20 cellular contexts compared by ENCODE assay signal in genomic region chr5:107516452-107517184, GRCh38.
A peak's percentile ranks its signal among the peaks of the same experiment; 100 is the strongest.
DNase-seq lines count a peak whose midpoint lies in the region; FAIRE-seq and TF ChIP-seq lines count a peak whose summit lies in the region.
"Had no signal": no experiment of that assay in that cellular context is flagged by ENCODE, and none has a peak within 500 bp of the region (broad histone marks: within the 10 kb centered on the region; RNA-seq: fewer than 3 reads in every experiment).

No MANE protein-coding gene starts in this region.

- H3F3A ChIP-seq in SK-N-SH (replicated peaks; ENCODE audit: insufficient read depth) (no peaks in the 10 kb centered on the region), PC-9 (ENCODE audit: insufficient read depth, low read depth) (peaks cover 11% of the 10 kb centered on the region; the same call in 1 of the 2 replicates)

- H3K4me2 ChIP-seq in SK-N-SH: no peak overlapping the region
- H3K4me2 ChIP-seq in PC-9: no peak overlapping the region
- H3K4me2 ChIP-seq: KMS-11, neural progenitor cell had no signal

- H3K9me3 ChIP-seq in SK-N-SH (no peaks in the 10 kb centered on the region), PC-9 (ENCODE audit: insufficient read depth, low read depth) (no peaks in the 10 kb centered on the region)
- H3K9me3 ChIP-seq: gastrocnemius medialis, HAP-1, right atrium auricular region, suprapubic skin had no signal

- peak overlapping the region in 1 of 2 experiments; percentile 60; a peak in 2 of 4 replicates for H3K27ac ChIP-seq in SK-N-SH (ENCODE audit: low read depth in 2 of 2, low read length in 1 of 2)
- H3K27ac ChIP-seq in PC-9: no peak overlapping the region
- H3K27ac ChIP-seq: gastrocnemius medialis, KMS-11, neural progenitor cell, right atrium auricular region, suprapubic skin had no signal

- no peak overlapping the region for H3K9ac ChIP-seq in SK-N-SH
- H3K9ac ChIP-seq: KMS-11, neural progenitor cell had no signal

- peak in 1 of 2 experiments; percentile 89; a peak in 2 of 4 replicates for TF ChIP-seq EP300 in SK-N-SH (IDR thresholded peaks at IDR 0.05; ENCODE audit: borderline replicate concordance in 1 of 2, low read depth in 1 of 2, low read length in 1 of 2)

- POLR2A ChIA-PET in SK-N-SH (lab: Yijun Ruan, JAX): interaction anchor here (1.8 kb wide), 1 partner anchor 14 kb away, joined by 7 read pairs; no protein-coding TSS in a partner anchor
- POLR2A ChIA-PET in PC-9 (lab: Charles Lee; ENCODE audit: unreplicated experiment): interaction anchor here (0.6 kb wide), 1 partner anchor 304 kb away, joined by 6 read pairs; no protein-coding TSS in a partner anchor

- no peak for TF ChIP-seq CTCF in SK-N-SH (IDR thresholded peaks at IDR 0.05)
- no peak for TF ChIP-seq CTCF in fibroblast of villous mesenchyme (IDR thresholded peaks at IDR 0.05; ENCODE audit: insufficient read depth, low read depth, low read length)
- no peak for TF ChIP-seq CTCF in PC-9 (conservative IDR thresholded peaks at IDR 0.05)

- FAIRE-seq in GM12892 (lab: Jason Lieb, UNC): no peak
- FAIRE-seq: bronchial epithelial cell, D721Med had no signal

- no peak for TF ChIP-seq RAD21 in SK-N-SH (IDR thresholded peaks at IDR 0.05; ENCODE audit: low read length)

- no peak for TF ChIP-seq POLR2A in GM12892 (IDR thresholded peaks at IDR 0.05; ENCODE audit: low read depth, low read length)

- H3K4me3 ChIP-seq in SK-N-SH (ENCODE audit: low read depth in 2 of 2, low read length in 1 of 2): no peak overlapping the region
- H3K4me3 ChIP-seq in fibroblast of villous mesenchyme (ENCODE audit: low read depth, low read length): no peak overlapping the region
- no peak overlapping the region for H3K4me3 ChIP-seq in PC-9
- H3K4me3 ChIP-seq: gastrocnemius medialis, HAP-1, neural progenitor cell, right atrium auricular region, suprapubic skin had no signal

- CTCF ChIA-PET in SK-N-SH (lab: Yijun Ruan, JAX) (interaction anchor here (4.3 kb wide), 1 partner anchor 13 kb away, joined by 20 read pairs; no protein-coding TSS in a partner anchor), PC-9 (lab: Charles Lee) (no interaction called here)

- H3K4me1 ChIP-seq in SK-N-SH (ENCODE audit: control insufficient read depth in 1 of 2, insufficient read depth in 2 of 2, low read depth in 1 of 2, low read length in 1 of 2) (peaks cover 0 to 49% of the 10 kb centered on the region in 2 experiments; a peak in 2 of 4 replicates), PC-9 (replicated peaks; ENCODE audit: insufficient read depth) (no peaks in the 10 kb centered on the region)
- H3K4me1 ChIP-seq: gastrocnemius medialis had no signal

- DNase-seq in AG08395 (ENCODE audit: low spot score) (peak; percentile 36), H4 (ENCODE audit: low spot score) (peak; percentile 27), SK-N-SH (no peak), fibroblast of villous mesenchyme (ENCODE audit: low read depth) (peak; percentile 93), kidney glomerular epithelial cell (lab: John Stamatoyannopoulos, UW) (no peak), GM12892 (ENCODE audit: insufficient read length) (no peak), RKO (ENCODE audit: low spot score) (no peak), PC-9 (no peak)
- DNase-seq: ACHN; activated naive CD4-positive, alpha-beta T cell; gastrocnemius medialis; NCI-H1436; T-cell had no signal

- H3K36me3 ChIP-seq in SK-N-SH (replicated peaks in 1 of 2; ENCODE audit: control insufficient read depth in 1 of 2, insufficient read depth in 2 of 2, low read length in 1 of 2): no peaks in the 10 kb centered on the region
- H3K36me3 ChIP-seq in PC-9 (ENCODE audit: low read depth): no peaks in the 10 kb centered on the region
- H3K36me3 ChIP-seq: gastrocnemius medialis, HAP-1, right atrium auricular region, suprapubic skin had no signal

- H4K20me1 ChIP-seq in SK-N-SH (ENCODE audit: insufficient read depth) (no peaks in the 10 kb centered on the region), PC-9 (ENCODE audit: insufficient read depth) (no peaks in the 10 kb centered on the region)

- H3K27me3 ChIP-seq in SK-N-SH (ENCODE audit: insufficient read depth) (no peaks in the 10 kb centered on the region), PC-9 (ENCODE audit: insufficient read depth, low read depth) (no peaks in the 10 kb centered on the region)
- H3K27me3 ChIP-seq: gastrocnemius medialis, neural progenitor cell, right atrium auricular region, suprapubic skin had no signal

- H2AFZ ChIP-seq in SK-N-SH (ENCODE audit: low read depth) (no peak overlapping the region), PC-9 (no peak overlapping the region)
- H2AFZ ChIP-seq: neural progenitor cell had no signal

- H3K9me2 ChIP-seq in SK-N-SH: no peaks in the 10 kb centered on the region
- H3K9me2 ChIP-seq in PC-9 (ENCODE audit: insufficient read depth): no peaks in the 10 kb centered on the region

- no peaks in the 10 kb centered on the region for H3K79me2 ChIP-seq in SK-N-SH (ENCODE audit: insufficient read depth)
- peaks cover 92% of the 10 kb centered on the region for H3K79me2 ChIP-seq in PC-9 (ENCODE audit: low read depth)

- intact Hi-C loops in PC-9 (cut with micrococcal nuclease; ENCODE audit: unreplicated experiment): no loop called here

- BruUV-seq in PC-9 (replicated peaks; lab: Mats Ljungman, UMichigan): no TSS peak

- 55% methylated on average over 3 of the region's 3 CpGs for WGBS in SK-N-SH (ENCODE audit: low lambda C conversion rate)

TF ChIP-seq in SK-N-SH, 30 proteins besides CTCF, POLR2A, EP300 and RAD21 (continues in another document):
- peak; percentile 85 for TF ChIP-seq RCOR1 (IDR thresholded peaks at IDR 0.05; ENCODE audit: low read length)
- TF ChIP-seq SMC3 (IDR thresholded peaks at IDR 0.05; ENCODE audit: low read depth, low read length): no peak
- no peak for TF ChIP-seq USF2 (IDR thresholded peaks at IDR 0.05; ENCODE audit: borderline replicate concordance, low read depth, low read length)
- TF ChIP-seq MEF2A (IDR thresholded peaks at IDR 0.05; ENCODE audit: borderline replicate concordance, low read depth): no peak
- no peak for TF ChIP-seq REST (IDR thresholded peaks at IDR 0.05; ENCODE audit: low read depth, low read length)
- no peak for TF ChIP-seq RXRA (IDR thresholded peaks at IDR 0.05; ENCODE audit: borderline replicate concordance, low read depth)
- peak; percentile 72 for TF ChIP-seq GATA2 (CRISPR knock-in tag; IDR thresholded peaks at IDR 0.05)
- no peak for TF ChIP-seq NFIC (IDR thresholded peaks at IDR 0.05; ENCODE audit: borderline replicate concordance)
- TF ChIP-seq RFX5 (IDR thresholded peaks at IDR 0.05; ENCODE audit: low read length): no peak
- TF ChIP-seq TEAD4 (IDR thresholded peaks at IDR 0.05; ENCODE audit: borderline replicate concordance, insufficient read depth): peak; percentile 51; the same call in 1 of the 2 replicates
- no peak for TF ChIP-seq ZBTB33 (IDR thresholded peaks at IDR 0.05; ENCODE audit: borderline replicate concordance, low read depth)
- TF ChIP-seq POLR2AphosphoS5 (IDR thresholded peaks at IDR 0.05; ENCODE audit: low read depth, low read length): peak; percentile 75
- no peak for TF ChIP-seq MXI1 (IDR thresholded peaks at IDR 0.05; ENCODE audit: low read depth, low read length)
- TF ChIP-seq FOXJ3 (CRISPR knock-in tag; IDR thresholded peaks at IDR 0.05): 0 out of 2 replicates have a peak, but pooled peaks have one; percentile 47

Comparison
In these comparisons a context has a peak if more than half of its experiments do, and no peak if none do; other contexts are left out.
1. DNase-seq: peak in AG08395 (single experiment), H4 (single experiment) and fibroblast of villous mesenchyme (single experiment); none in SK-N-SH (single experiment), kidney glomerular epithelial cell (single experiment), GM12892 (single experiment), RKO (single experiment) and PC-9 (0 of 2).